ENCODE assay signal across 8 cellular contexts in the genomic region with DNA sequence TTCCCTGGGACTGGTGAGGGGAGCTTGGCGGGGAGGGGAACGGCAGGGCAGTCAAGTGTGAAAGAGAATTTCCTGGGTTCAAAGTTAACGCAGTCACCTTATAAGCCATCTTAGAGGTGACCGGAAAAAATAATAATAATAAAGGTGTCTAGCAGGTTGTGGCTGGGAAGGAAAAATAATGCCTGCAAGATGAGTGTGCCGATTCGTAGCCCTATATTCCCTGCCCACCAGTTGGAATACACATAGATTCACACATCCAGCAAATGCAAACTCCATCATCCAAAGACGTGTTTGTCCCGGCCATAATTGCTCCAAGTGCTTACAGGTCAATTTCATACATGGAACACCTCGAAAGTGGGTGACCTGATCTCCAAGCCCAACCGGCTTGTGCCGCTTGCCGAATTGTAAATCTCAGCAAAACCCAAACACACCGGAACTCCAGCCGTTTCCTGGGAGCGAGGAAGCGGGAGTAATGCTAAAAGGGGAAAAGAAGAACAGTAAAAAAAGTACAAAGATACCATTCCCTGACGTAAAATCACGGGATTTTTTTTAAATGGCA. TPM values are rescaled to one million over a fixed set of nuclear protein-coding genes. Genes with fewer than 3 reads are reported as not detected.
A peak's percentile ranks its signal among the peaks of the same experiment; 100 is the strongest.
DNase-seq lines count a peak whose midpoint lies in the region; ATAC-seq and TF ChIP-seq lines count a peak whose summit lies in the region.

No MANE protein-coding gene starts in this region.

- H3K4me3 ChIP-seq in MM.1S (ENCODE audit: low read length), result peak overlapping the region; percentile 64
- H3K4me3 ChIP-seq in osteoblast (ENCODE audit: insufficient read depth, low read length), result peak overlapping the region; percentile 84

- H3K27me3 ChIP-seq in MM.1S (replicated peaks; ENCODE audit: insufficient read depth, low read length) (no peaks in the 10 kb centered on the region), osteoblast (ENCODE audit: insufficient read depth, low read length) (no peaks in the 10 kb centered on the region)

- H3K27ac ChIP-seq in MM.1S (ENCODE audit: low read length) (peak overlapping the region; percentile 81; the same call in 1 of the 2 replicates), epithelial cell of prostate (peak overlapping the region; percentile 97), osteoblast (ENCODE audit: low read depth, low read length) (peak overlapping the region; percentile 99)

- no peaks in the 10 kb centered on the region for H4K20me1 ChIP-seq in MM.1S (ENCODE audit: insufficient read depth, low read length)
- H4K20me1 ChIP-seq in osteoblast (ENCODE audit: insufficient read depth, low read length), result peaks cover 33% of the 10 kb centered on the region

- H3K36me3 ChIP-seq in MM.1S (replicated peaks; ENCODE audit: insufficient read depth, low read length) (no peaks in the 10 kb centered on the region), osteoblast (ENCODE audit: insufficient read depth, low read length) (no peaks in the 10 kb centered on the region)

- H3K4me2 ChIP-seq in MM.1S (ENCODE audit: low read depth, low read length) (peak overlapping the region; percentile 58), osteoblast (ENCODE audit: insufficient read depth, low read length) (peak overlapping the region; percentile 94)

- TF ChIP-seq CTCF in MM.1S (IDR thresholded peaks at IDR 0.05; ENCODE audit: low read length) (no peak), osteoblast (IDR thresholded peaks at IDR 0.05; ENCODE audit: extremely low read depth, low read depth, low read length) (no peak)

- 0 out of 2 replicates have a peak, but pooled peaks cover 5% of the 10 kb centered on the region for H3F3A ChIP-seq in MM.1S (ENCODE audit: insufficient read depth, low read length)

- H2AFZ ChIP-seq in MM.1S (ENCODE audit: low read length), result no peak overlapping the region
- H2AFZ ChIP-seq in osteoblast (ENCODE audit: low read length), result peak overlapping the region; percentile 52

- H3K79me2 ChIP-seq in MM.1S (ENCODE audit: low read length) (peaks cover 59% of the 10 kb centered on the region), osteoblast (ENCODE audit: insufficient read depth, low read length) (peaks cover 68% of the 10 kb centered on the region)

- peak overlapping the region; percentile 92 for H3K9ac ChIP-seq in MM.1S (ENCODE audit: low read length)

- H3K9me3 ChIP-seq in MM.1S (replicated peaks; ENCODE audit: insufficient read depth, low read length) (no peaks in the 10 kb centered on the region), osteoblast (ENCODE audit: low read depth, low read length) (peaks cover 4% of the 10 kb centered on the region)

- DNase-seq in DMS153 (lab: John Stamatoyannopoulos, UW), result peak; percentile 21
- DNase-seq in MM.1S, result peak; percentile 23
- DNase-seq in epithelial cell of prostate (ENCODE audit: low read depth, low spot score), result no peak
- DNase-seq in osteoblast (ENCODE audit: insufficient read length, low spot score, missing footprints), result peak; percentile 78
- no peak for DNase-seq in NCI-H510A treated with DMSO at 0.1 percent for 48 hours (lab: John Stamatoyannopoulos, UW)
- DNase-seq in NOMO-1 (lab: John Stamatoyannopoulos, UW; ENCODE audit: unreplicated experiment in 2 of 2), result no peak

- no peaks in the 10 kb centered on the region for H3K9me2 ChIP-seq in MM.1S (replicated peaks; ENCODE audit: insufficient read depth, low read length)

- ATAC-seq in HG02623 (IDR thresholded peaks at IDR 0.05; ENCODE audit: unreplicated experiment) (no peak), GM21423 (IDR thresholded peaks at IDR 0.05; ENCODE audit: unreplicated experiment) (no peak)

- H3K4me1 ChIP-seq in MM.1S (ENCODE audit: low read length), result no peaks in the 10 kb centered on the region
- H3K4me1 ChIP-seq in osteoblast (ENCODE audit: insufficient read depth, low read length), result peaks cover 22% of the 10 kb centered on the region

RNA-seq across cellular contexts. Expression of a gene that starts 1.3 kb away (rescaled TPM):
- 474 and 522 TPM in 2 replicates for total RNA-seq in osteoblast

Comparison
In these comparisons a context has a peak if more than half of its experiments do, and no peak if none do; other contexts are left out.
1. DNase-seq: peak in DMS153 (single experiment), MM.1S (single experiment) and osteoblast (single experiment); none in epithelial cell of prostate (single experiment), NCI-H510A treated with DMSO at 0.1 percent for 48 hours (single experiment) and NOMO-1 (0 of 2).
2. Peak in every context shown above with its lines, with median percentiles within 50 percentile points of each other: H3K27ac ChIP-seq.